ENCODE assay signal across 2 cellular contexts in genomic region chr6:6971369-6971768, GRCh38.
TF ChIP-seq lines count a peak whose summit lies in the region.

No MANE protein-coding gene starts in this region.

TF ChIP-seq in K562, 482 proteins besides CTCF, POLR2A, EP300 and RAD21 (continued from another document):
- TF ChIP-seq ZNF395 (CRISPR knock-in tag; IDR thresholded peaks at IDR 0.05), result no peak
- TF ChIP-seq YBX1 (IDR thresholded peaks at IDR 0.05), result no peak
- TF ChIP-seq HMBOX1 (IDR thresholded peaks at IDR 0.05), result 0 out of 2 replicates have a peak, but pooled peaks have one; percentile 21
- TF ChIP-seq CBFA2T2 (conservative IDR thresholded peaks at IDR 0.05), result 0 out of 2 replicates have a peak, but pooled peaks have one; percentile 17
- TF ChIP-seq TBL1XR1 (IDR thresholded peaks at IDR 0.05; ENCODE audit: low read length in 2 of 2), result 0 out of 4 replicates have a peak, but pooled peaks of 1 of the 2 experiments have one; percentile 17
- TF ChIP-seq ZNF592 (IDR thresholded peaks at IDR 0.05), result 0 out of 2 replicates have a peak, but pooled peaks have one; percentile 72
- 0 out of 2 replicates have a peak, but pooled peaks have one; percentile 7 for TF ChIP-seq JUND (IDR thresholded peaks at IDR 0.05; ENCODE audit: borderline replicate concordance, low read depth, low read length)
- TF ChIP-seq JUND (tag; IDR thresholded peaks at IDR 0.05; ENCODE audit: borderline replicate concordance, low read depth, low read length), result no peak
- TF ChIP-seq TCF3 (CRISPR knock-in tag; IDR thresholded peaks at IDR 0.05), result peak; percentile 31

TF ChIP-seq in GM23338, 12 proteins besides CTCF, POLR2A, EP300 and RAD21 (continued from another document):
- TF ChIP-seq ZNF462 (CRISPR knock-in tag; IDR thresholded peaks at IDR 0.05) (no peak), ZNF331 (CRISPR knock-in tag; IDR thresholded peaks at IDR 0.05; ENCODE audit: low read depth) (no peak), ETS1 (IDR thresholded peaks at IDR 0.05) (no peak), JUNB (IDR thresholded peaks at IDR 0.05; ENCODE audit: unreplicated experiment) (no peak), CREB1 (CRISPR knock-in tag; IDR thresholded peaks at IDR 0.05; ENCODE audit: low read depth) (no peak), REST (IDR thresholded peaks at IDR 0.05; ENCODE audit: unreplicated experiment) (no peak), ZNF114 (CRISPR knock-in tag; IDR thresholded peaks at IDR 0.05) (no peak), POLR2AphosphoS5 (IDR thresholded peaks at IDR 0.05; ENCODE audit: low read depth) (no peak)
